In genomic region chr2:12106440-12107080, GRCh38 we compare ENCODE assay signal across 8 cellular contexts.
DNase-seq lines count a peak whose midpoint lies in the region; ATAC-seq and TF ChIP-seq lines count a peak whose summit lies in the region.

No MANE protein-coding gene starts in this region.

- no peaks in the 10 kb centered on the region for H3K9me3 ChIP-seq in psoas muscle

- H3K4me3 ChIP-seq in cardiac fibroblast (replicated peaks in 1 of 2; ENCODE audit: low read depth in 2 of 2, low read length in 2 of 2): no peak overlapping the region
- H3K4me3 ChIP-seq in psoas muscle: no peak overlapping the region

- H3K27me3 ChIP-seq in psoas muscle (ENCODE audit: insufficient read depth in 3 of 3, low read length in 2 of 3): no peaks in the 10 kb centered on the region

- no peak overlapping the region for H3K27ac ChIP-seq in psoas muscle

- no peaks in the 10 kb centered on the region for H3K4me1 ChIP-seq in psoas muscle

- ATAC-seq in GM18909 (IDR thresholded peaks at IDR 0.05; ENCODE audit: poor library complexity, unreplicated experiment) (peak; percentile 66), psoas muscle (peak; percentile 40 to 87 (median 74)), HG03571 (IDR thresholded peaks at IDR 0.05; ENCODE audit: unreplicated experiment) (no peak), HG03520 (IDR thresholded peaks at IDR 0.05; ENCODE audit: unreplicated experiment) (no peak)

- intact Hi-C loops in psoas muscle (cut with DNase I): no loop called here

- TF ChIP-seq CTCF in cardiac fibroblast (IDR thresholded peaks at IDR 0.05; ENCODE audit: low read depth, low read length) (no peak), psoas muscle (IDR thresholded peaks at IDR 0.05) (no peak)

- no peaks in the 10 kb centered on the region for H3K36me3 ChIP-seq in psoas muscle (ENCODE audit: insufficient read depth in 1 of 2, low read depth in 1 of 2)

- peak; percentile 97 for DNase-seq in M059J (ENCODE audit: low read depth)
- peak; percentile 97 to 100 for DNase-seq in cardiac fibroblast (ENCODE audit: low read depth in 2 of 2)
- DNase-seq in psoas muscle: peak; percentile 79 to 86
- no peak for DNase-seq in NOMO-1 (lab: John Stamatoyannopoulos, UW; ENCODE audit: unreplicated experiment in 2 of 2)
- no peak for DNase-seq in NCI-H2081 (lab: John Stamatoyannopoulos, UW)

- 31 to 43% (median 39%) methylated on average over 11 of the region's 11 CpGs for WGBS in psoas muscle, 3 donors

Comparison
In these comparisons a context has a peak if more than half of its experiments do, and no peak if none do; other contexts are left out.
1. ATAC-seq: peak in GM18909 (single experiment) and psoas muscle (4 of 4); none in HG03571 (single experiment) and HG03520 (single experiment).
2. DNase-seq: peak in M059J (single experiment), cardiac fibroblast (2 of 2) and psoas muscle (2 of 2); none in NOMO-1 (0 of 2) and NCI-H2081 (0 of 2).